In the genomic region with DNA sequence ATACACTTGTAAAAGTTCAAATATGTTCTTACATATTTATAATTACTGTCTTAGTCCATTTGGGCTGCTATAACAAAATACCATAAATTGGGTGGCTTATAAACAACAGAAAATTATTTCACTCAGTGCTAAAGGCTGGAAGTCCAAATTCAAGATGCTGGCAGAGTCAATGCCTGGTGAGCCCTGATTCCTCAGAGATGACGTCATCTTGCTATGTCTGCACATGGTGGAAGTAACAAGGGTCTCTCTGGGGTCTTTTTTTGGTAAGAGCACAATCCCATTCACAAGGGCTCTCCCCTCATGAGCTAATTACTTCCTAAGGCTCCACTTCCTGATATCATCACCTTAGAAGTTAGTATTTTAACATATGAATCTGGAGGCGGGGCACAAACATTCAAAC, we compare ENCODE assay signal across 21 cellular contexts.
"Had no signal": no experiment of that assay in that cellular context is flagged by ENCODE, and none has a peak within 500 bp of the region (broad histone marks: within the 10 kb centered on the region; RNA-seq: fewer than 3 reads in every experiment).

No MANE protein-coding gene starts in this region.

- H3K4me2 ChIP-seq: neural progenitor cell had no signal

- H3K36me3 ChIP-seq: gastrocnemius medialis, neural progenitor cell, spleen, tibial artery had no signal

- FAIRE-seq: kidney had no signal

- H3K9me3 ChIP-seq: gastrocnemius medialis, spleen, testis, tibial artery had no signal

- H3K27me3 ChIP-seq: gastrocnemius medialis, neural progenitor cell, spleen, testis, tibial artery had no signal

- H3K9ac ChIP-seq: neural progenitor cell, parathyroid adenoma had no signal

- H3K4me3 ChIP-seq: coronary artery, gastrocnemius medialis, neural progenitor cell, spleen, testis, tibial artery had no signal

- H3K27ac ChIP-seq: coronary artery, gastrocnemius medialis, neural progenitor cell, parathyroid adenoma, spleen, testis, tibial artery had no signal

- ATAC-seq: gastrocnemius medialis; left lobe of liver; naive thymus-derived CD4-positive, alpha-beta T cell; sciatic nerve; stimulated activated memory B cell treated with anti-CD40 and anti-IgM and Interleukin-4, amounts not matched to agents 10 μg/mL and 1 μg/mL and 100 μg/mL, for 72 hours; stimulated activated naive CD8-positive, alpha-beta T cell treated with anti-CD3 and anti-CD28 coated beads, Interleukin-15, Interleukin-2, amounts not matched to agents 100 U/mL and 50 U/mL, for 24 hours had no signal

- H3K4me1 ChIP-seq: neural progenitor cell, parathyroid adenoma, spleen, testis had no signal

- H2AFZ ChIP-seq: neural progenitor cell, parathyroid adenoma had no signal

- DNase-seq: dermis blood vessel endothelial cell; effector memory CD4-positive, alpha-beta T cell; erythroblast; gastrocnemius medialis; head of caudate nucleus; kidney; mesenchymal stem cell; midbrain; naive thymus-derived CD4-positive, alpha-beta T cell; spleen; stimulated activated CD4-positive, alpha-beta T cell treated with anti-CD3 and anti-CD28 coated beads, Interleukin-4, amount 100 ng/mL, for 4 hours; stimulated activated naive CD8-positive, alpha-beta T cell treated with anti-CD3 and anti-CD28 coated beads, Interleukin-15, Interleukin-2, amounts not matched to agents 100 U/mL and 50 U/mL, for 24 hours; substantia nigra; testis; tibial artery had no signal

- H3K79me2 ChIP-seq: parathyroid adenoma had no signal
